In genomic region chr1:203835476-203835875, GRCh38 we compare ENCODE assay signal across 37 cellular contexts. TPM values are rescaled to one million over a fixed set of nuclear protein-coding genes. Genes with fewer than 3 reads are reported as not detected.
A peak's percentile ranks its signal among the peaks of the same experiment; 100 is the strongest.
DNase-seq lines count a peak whose midpoint lies in the region; ATAC-seq, FAIRE-seq and TF ChIP-seq lines count a peak whose summit lies in the region.
"Had no signal": no experiment of that assay in that cellular context is flagged by ENCODE, and none has a peak within 500 bp of the region (broad histone marks: within the 10 kb centered on the region; RNA-seq: fewer than 3 reads in every experiment).

No MANE protein-coding gene starts in this region.

- H3K4me1 ChIP-seq in KMS-11 (ENCODE audit: low read depth, poor library complexity, severe bottlenecking) (no peaks in the 10 kb centered on the region), small intestine (ENCODE audit: control insufficient read depth in 2 of 2, insufficient read depth in 1 of 2, low read depth in 1 of 2, low read length in 1 of 2) (no peaks in the 10 kb centered on the region)
- H3K4me1 ChIP-seq: stomach had no signal

- H3K27ac Mint-ChIP-seq in activated CD8-positive, alpha-beta T cell treated with anti-CD3 and anti-CD28 coated beads for 36 hours = no peak overlapping the region
- peak overlapping the region in 1 of 7 donors; percentile 63 for H3K27ac Mint-ChIP-seq in CD14-positive monocyte
- H3K27ac Mint-ChIP-seq: activated CD4-positive, alpha-beta T cell treated with anti-CD3 and anti-CD28 coated beads, Interleukin-2, amount 10 ng/mL, durations not matched to agents 24 days and 14 days; activated naive CD4-positive, alpha-beta T cell treated with anti-CD3 and anti-CD28 coated beads, Interleukin-2, amount 50 U/mL, for 72 hours; CD4-positive, CD25-positive, alpha-beta regulatory T cell; WTC11 had no signal

- CTCF ChIA-PET in activated CD8-positive, alpha-beta T cell treated with anti-CD3 and anti-CD28 coated beads for 36 hours (lab: Charles Lee) = interaction anchor here (0.7 to 1.6 kb wide), 4 partner anchors 25 to 293 kb away, joined by 3 to 6 read pairs (median 3); no protein-coding TSS in a partner anchor

- H3K9me3 ChIP-seq in WERI-Rb-1 (ENCODE audit: severe bottlenecking) (no peaks in the 10 kb centered on the region), small intestine (ENCODE audit: control insufficient read depth, low read depth) (no peaks in the 10 kb centered on the region)
- H3K9me3 ChIP-seq: neutrophil, prostate gland, stomach, thyroid gland had no signal

- H3K27me3 Mint-ChIP-seq in activated CD8-positive, alpha-beta T cell treated with anti-CD3 and anti-CD28 coated beads for 36 hours = no peaks in the 10 kb centered on the region
- H3K27me3 Mint-ChIP-seq in CD14-positive monocyte (ENCODE audit: low read depth in 3 of 3) = peaks cover 0 to 4% (median 0%) of the 10 kb centered on the region in 3 donors
- H3K27me3 Mint-ChIP-seq: activated CD4-positive, alpha-beta T cell treated with anti-CD3 and anti-CD28 coated beads, Interleukin-2, amount 10 ng/mL, durations not matched to agents 24 days and 14 days; CD4-positive, CD25-positive, alpha-beta regulatory T cell; naive thymus-derived CD4-positive, alpha-beta T cell had no signal

- H3K36me3 ChIP-seq in KMS-11 (ENCODE audit: insufficient read depth) (peaks cover 30% of the 10 kb centered on the region; the same call in 1 of the 2 replicates), WERI-Rb-1 (peaks cover 99% of the 10 kb centered on the region), small intestine (ENCODE audit: control insufficient read depth in 2 of 2, insufficient read depth in 2 of 2, low read length in 2 of 2) (peaks cover 16 to 36% of the 10 kb centered on the region in 2 donors)

- no peaks in the 10 kb centered on the region for H3K4me1 Mint-ChIP-seq in activated CD8-positive, alpha-beta T cell treated with anti-CD3 and anti-CD28 coated beads for 36 hours (ENCODE audit: low read depth)
- H3K4me1 Mint-ChIP-seq in CD14-positive monocyte = peaks cover 2% of the 10 kb centered on the region
- H3K4me1 Mint-ChIP-seq: activated CD4-positive, alpha-beta T cell treated with anti-CD3 and anti-CD28 coated beads, Interleukin-2, amount 10 ng/mL, durations not matched to agents 24 days and 14 days; CD4-positive, CD25-positive, alpha-beta regulatory T cell; WTC11 had no signal

- no peaks in the 10 kb centered on the region for H4K20me1 ChIP-seq in KMS-11 (ENCODE audit: insufficient read depth)

- H3K9me3 Mint-ChIP-seq in activated CD8-positive, alpha-beta T cell treated with anti-CD3 and anti-CD28 coated beads for 36 hours = no peaks in the 10 kb centered on the region
- peaks cover 0 to 3% (median 0%) of the 10 kb centered on the region in 7 donors for H3K9me3 Mint-ChIP-seq in CD14-positive monocyte
- H3K9me3 Mint-ChIP-seq: activated CD4-positive, alpha-beta T cell treated with anti-CD3 and anti-CD28 coated beads, Interleukin-2, amount 10 ng/mL, durations not matched to agents 24 days and 14 days; activated naive CD4-positive, alpha-beta T cell treated with anti-CD3 and anti-CD28 coated beads, Interleukin-2, amount 50 U/mL, for 72 hours; CD4-positive, CD25-positive, alpha-beta regulatory T cell; naive thymus-derived CD4-positive, alpha-beta T cell had no signal

- no peak for ATAC-seq in HG02973 (IDR thresholded peaks at IDR 0.05; ENCODE audit: unreplicated experiment)
- ATAC-seq in activated CD8-positive, alpha-beta T cell treated with anti-CD3 and anti-CD28 coated beads for 36 hours = no peak
- ATAC-seq: activated naive CD4-positive, alpha-beta T cell treated with anti-CD3 and anti-CD28 coated beads, Interleukin-2, amount 50 U/mL, for 72 hours; naive thymus-derived CD4-positive, alpha-beta T cell; sciatic nerve; WTC11 had no signal

- H3K27ac ChIP-seq in KMS-11 = no peak overlapping the region
- no peak overlapping the region for H3K27ac ChIP-seq in WERI-Rb-1
- no peak overlapping the region for H3K27ac ChIP-seq in small intestine (ENCODE audit: low read depth in 1 of 2, low read length in 1 of 2)
- H3K27ac ChIP-seq: epithelial cell of prostate, neutrophil, prostate gland, stomach had no signal

- POLR2A ChIA-PET in activated CD8-positive, alpha-beta T cell treated with anti-CD3 and anti-CD28 coated beads for 36 hours (lab: Charles Lee) = no interaction called here

- TF ChIP-seq CTCF in KMS-11 (conservative IDR thresholded peaks at IDR 0.05; ENCODE audit: low read depth, low read length) = 0 out of 2 replicates have a peak, but pooled peaks have one; percentile 39
- peak; percentile 48 for TF ChIP-seq CTCF in WERI-Rb-1 (IDR thresholded peaks at IDR 0.05; ENCODE audit: low read depth, low read length)
- peak; percentile 10 for TF ChIP-seq CTCF in fibroblast of villous mesenchyme (IDR thresholded peaks at IDR 0.05; ENCODE audit: insufficient read depth, low read depth, low read length)
- no peak for TF ChIP-seq CTCF in activated CD8-positive, alpha-beta T cell treated with anti-CD3 and anti-CD28 coated beads for 36 hours (IDR thresholded peaks at IDR 0.05)
- no peak for TF ChIP-seq CTCF in CD14-positive monocyte (IDR thresholded peaks at IDR 0.05)

- no peak for DNase-seq in WERI-Rb-1
- no peak for DNase-seq in fibroblast of villous mesenchyme (ENCODE audit: low read depth)
- no peak for DNase-seq in activated CD8-positive, alpha-beta T cell treated with anti-CD3 and anti-CD28 coated beads for 36 hours
- no peak for DNase-seq in CD14-positive monocyte (ENCODE audit: low spot score)
- DNase-seq in small intestine = no peak
- DNase-seq: activated CD4-positive, alpha-beta T cell treated with anti-CD3 and anti-CD28 coated beads, Interleukin-2, amount 10 ng/mL, durations not matched to agents 24 days and 14 days; activated effector memory CD4-positive, alpha-beta T cell treated with Interleukin-2 at 50 U/mL for 16 hours; activated T-cell treated with anti-CD3 and anti-CD28 coated beads, Interleukin-2, amount 50 U/mL, for 1 hour; amygdala; Calu3; CD4-positive, CD25-positive, alpha-beta regulatory T cell; DMS79 treated with DMSO at 0.1 percent for 48 hours; foreskin fibroblast; GDM1; GOT3; head of caudate nucleus; KG1; midbrain; naive thymus-derived CD4-positive, alpha-beta T cell; NCI-H1436; NCI-H2081 treated with DMSO at 0.1 percent for 48 hours; NCI-H2227 treated with DMSO at 0.1 percent for 48 hours; NCI-H69; SIG-M5; stimulated activated CD4-positive, alpha-beta T cell treated with anti-CD3 and anti-CD28 coated beads, Interleukin-12 subunit alpha, Interleukin-12 subunit beta, amount 100 ng/mL, for 4 hours; stimulated activated CD4-positive, alpha-beta T cell treated with anti-CD3 and anti-CD28 coated beads, Interleukin-2, amount 100 ng/mL, for 48 hours; stomach; thyroid gland had no signal

- no peaks in the 10 kb centered on the region for H3K79me2 ChIP-seq in KMS-11 (ENCODE audit: insufficient read depth, low read depth)

- no peak overlapping the region for H3K4me3 Mint-ChIP-seq in activated CD8-positive, alpha-beta T cell treated with anti-CD3 and anti-CD28 coated beads for 36 hours
- H3K4me3 Mint-ChIP-seq in CD14-positive monocyte = no peak overlapping the region
- H3K4me3 Mint-ChIP-seq: activated CD4-positive, alpha-beta T cell treated with anti-CD3 and anti-CD28 coated beads, Interleukin-2, amount 10 ng/mL, durations not matched to agents 24 days and 14 days; CD4-positive, CD25-positive, alpha-beta regulatory T cell; naive thymus-derived CD4-positive, alpha-beta T cell; WTC11 had no signal

- H3K4me3 ChIP-seq in KMS-11 (IDR thresholded peaks at IDR 0.05; ENCODE audit: insufficient read depth, low read depth, low read length) = no peak overlapping the region
- no peak overlapping the region for H3K4me3 ChIP-seq in WERI-Rb-1 (ENCODE audit: low read depth, low read length)
- no peak overlapping the region for H3K4me3 ChIP-seq in fibroblast of villous mesenchyme (ENCODE audit: low read depth, low read length)
- H3K4me3 ChIP-seq in small intestine (ENCODE audit: low read depth in 1 of 2, low read length in 2 of 2) = no peak overlapping the region
- H3K4me3 ChIP-seq: prostate gland, stomach, thyroid gland had no signal

- FAIRE-seq in small intestine (lab: Jason Lieb, UNC) = no peak
- FAIRE-seq: keratinocyte had no signal

- peaks cover 43% of the 10 kb centered on the region for H3K36me3 Mint-ChIP-seq in activated CD8-positive, alpha-beta T cell treated with anti-CD3 and anti-CD28 coated beads for 36 hours (ENCODE audit: low read depth)
- H3K36me3 Mint-ChIP-seq in CD14-positive monocyte = peaks cover 76 to 96% of the 10 kb centered on the region in 2 donors

- 97 to 100% (median 99%) methylated on average over 3 of the region's 3 CpGs for WGBS in small intestine, 3 donors

- no peak overlapping the region for H2AFZ ChIP-seq in KMS-11 (ENCODE audit: low read depth)

- H3K4me2 ChIP-seq in KMS-11 = no peak overlapping the region

- intact Hi-C loops in activated CD8-positive, alpha-beta T cell treated with anti-CD3 and anti-CD28 coated beads for 36 hours (cut with micrococcal nuclease) = no loop called here
- intact Hi-C loops in CD14-positive monocyte (cut with micrococcal nuclease) = no loop called here

- H3K27me3 ChIP-seq in KMS-11 (ENCODE audit: insufficient read depth, low read depth) (no peaks in the 10 kb centered on the region), WERI-Rb-1 (ENCODE audit: insufficient read depth, low read depth, severe bottlenecking) (no peaks in the 10 kb centered on the region), small intestine (ENCODE audit: control insufficient read depth in 2 of 2, insufficient read depth in 2 of 2, low read length in 2 of 2) (no peaks in the 10 kb centered on the region)
- H3K27me3 ChIP-seq: neutrophil, stomach, thyroid gland had no signal

- no peak overlapping the region for H3K9ac ChIP-seq in KMS-11

RNA-seq across cellular contexts. Expression of gene SNRPE, which starts 25.9 kb away (rescaled TPM):
- total RNA-seq in fibroblast of villous mesenchyme = 38.7 and 53.1 TPM in 2 replicates
- total RNA-seq in activated CD8-positive, alpha-beta T cell treated with anti-CD3 and anti-CD28 coated beads for 36 hours = 100 to 1,000 TPM; 344 to 373 TPM
- polyA plus RNA-seq in CD14-positive monocyte (100 to 1,000 TPM; 162 to 198 TPM), small intestine (100 to 1,000 TPM in 1 of 3 donors, 10 to 100 TPM in 2; 46.3 to 156 (median 81.1) TPM)

RNA-seq across cellular contexts. Expression of gene ZBED6, which starts 40.1 kb away (rescaled TPM):
- total RNA-seq in fibroblast of villous mesenchyme = 38.7 and 40.2 TPM in 2 replicates
- total RNA-seq in activated CD8-positive, alpha-beta T cell treated with anti-CD3 and anti-CD28 coated beads for 36 hours = 10 to 100 TPM; 17.3 to 17.7 TPM
- under 1 TPM; 0.56 to 1.00 TPM for polyA plus RNA-seq in CD14-positive monocyte
- 1 to 10 TPM in 1 of 3 donors, under 1 TPM in 2; 0.27 to 2.2 (median 0.89) TPM for polyA plus RNA-seq in small intestine

RNA-seq across cellular contexts. Expression of gene ZC3H11A, which starts 40.1 kb away (rescaled TPM):
- 112 and 128 TPM in 2 replicates for total RNA-seq in fibroblast of villous mesenchyme
- 10 to 100 TPM; 77.9 to 83.1 TPM for total RNA-seq in activated CD8-positive, alpha-beta T cell treated with anti-CD3 and anti-CD28 coated beads for 36 hours
- polyA plus RNA-seq in CD14-positive monocyte (10 to 100 TPM; 17.8 to 23.2 TPM), small intestine (10 to 100 TPM; 36.5 to 46.7 (median 37.9) TPM)

Comparison
In these comparisons a context has a peak if more than half of its experiments do, and no peak if none do; other contexts are left out.
1. CTCF ChIP-seq: peak in KMS-11 (single experiment), WERI-Rb-1 (single experiment) and fibroblast of villous mesenchyme (single experiment); none in activated CD8-positive, alpha-beta T cell treated with anti-CD3 and anti-CD28 coated beads for 36 hours (single experiment) and CD14-positive monocyte (single experiment).